ENCODE assay signal across 9 cellular contexts in genomic region chr11:75673977-75674582, GRCh38. TPM values are rescaled to one million over a fixed set of nuclear protein-coding genes. Genes with fewer than 3 reads are reported as not detected.
DNase-seq lines count a peak whose midpoint lies in the region; ATAC-seq, FAIRE-seq and TF ChIP-seq lines count a peak whose summit lies in the region.
"Had no signal": no experiment of that assay in that cellular context is flagged by ENCODE, and none has a peak within 500 bp of the region (broad histone marks: within the 10 kb centered on the region; RNA-seq: fewer than 3 reads in every experiment).

No MANE protein-coding gene starts in this region.

- H3K4me3 Mint-ChIP-seq in stimulated activated naive B cell treated with anti-CD40 and anti-IgM and Interleukin-4, amounts not matched to agents 10 μg/mL and 1 μg/mL and 100 μg/mL, for 72 hours: no peak overlapping the region

- in situ Hi-C loops in HepG2 (cut with HindIII; ENCODE audit: extremely low pct_ligation_motif_present, low pct_unique_long_range_greater_than_20kb): no loop called here

- TF ChIP-seq POLR2A in HepG2 (IDR thresholded peaks at IDR 0.05; ENCODE audit: insufficient read depth in 1 of 2, low read depth in 2 of 2, low read length in 2 of 2): no peak
- TF ChIP-seq POLR2A in right lobe of liver (IDR thresholded peaks at IDR 0.05): no peak

- peaks cover 19 to 21% of the 10 kb centered on the region in 2 donors for H3K27me3 Mint-ChIP-seq in stimulated activated naive B cell treated with anti-CD40 and anti-IgM and Interleukin-4, amounts not matched to agents 10 μg/mL and 1 μg/mL and 100 μg/mL, for 72 hours

- ATAC-seq in HepG2 (no peak; the same call in 2 of the 3 replicates), right lobe of liver (no peak), GM21515 (IDR thresholded peaks at IDR 0.05; ENCODE audit: unreplicated experiment) (no peak), left colon (no peak)
- ATAC-seq in stimulated activated naive B cell treated with anti-CD40 and anti-IgM and Interleukin-4, amounts not matched to agents 10 μg/mL and 1 μg/mL and 100 μg/mL, for 72 hours (replicated peaks): peak; percentile 96 to 98

- no TSS peak for BruUV-seq in HepG2 (replicated peaks; lab: Mats Ljungman, UMichigan)

- peaks cover 0 to 4% of the 10 kb centered on the region in 2 donors for H3K36me3 Mint-ChIP-seq in stimulated activated naive B cell treated with anti-CD40 and anti-IgM and Interleukin-4, amounts not matched to agents 10 μg/mL and 1 μg/mL and 100 μg/mL, for 72 hours

- intact Hi-C loops in HepG2 (cut with micrococcal nuclease; ENCODE audit: unreplicated experiment): no loop called here
- intact Hi-C loops in right lobe of liver (cut with DNase I): no loop called here
- intact Hi-C loops in left colon (cut with DNase I, micrococcal nuclease): no loop called here

- TF ChIP-seq CTCF in HepG2 (CRISPR knock-in tag; IDR thresholded peaks at IDR 0.05): no peak
- no peak for TF ChIP-seq CTCF in right lobe of liver (IDR thresholded peaks at IDR 0.05)

- H3K4me3 ChIP-seq in HepG2 (replicated peaks in 1 of 3; ENCODE audit: insufficient read depth in 1 of 3, low read depth in 2 of 3, low read length in 3 of 3): no peak overlapping the region
- no peak overlapping the region for H3K4me3 ChIP-seq in right lobe of liver

- peaks cover 5% of the 10 kb centered on the region in 2 donors for H3K4me1 Mint-ChIP-seq in stimulated activated naive B cell treated with anti-CD40 and anti-IgM and Interleukin-4, amounts not matched to agents 10 μg/mL and 1 μg/mL and 100 μg/mL, for 72 hours

- H3K36me3 ChIP-seq in HepG2 (replicated peaks in 1 of 2; ENCODE audit: control insufficient read depth in 1 of 2, insufficient read depth in 2 of 2, low read length in 2 of 2) (no peaks in the 10 kb centered on the region), right lobe of liver (no peaks in the 10 kb centered on the region)

- no peak for FAIRE-seq in HepG2 (lab: Jason Lieb, UNC)

- no peak overlapping the region for H3K27ac Mint-ChIP-seq in stimulated activated naive B cell treated with anti-CD40 and anti-IgM and Interleukin-4, amounts not matched to agents 10 μg/mL and 1 μg/mL and 100 μg/mL, for 72 hours

- H4K20me1 ChIP-seq in HepG2 (ENCODE audit: insufficient read depth, low read length): no peaks in the 10 kb centered on the region

- H3K9me3 ChIP-seq in HepG2 (ENCODE audit: low read length) (no peaks in the 10 kb centered on the region), right lobe of liver (no peaks in the 10 kb centered on the region)

- H2AFZ ChIP-seq in HepG2 (ENCODE audit: low read length): no peak overlapping the region

- H3K9ac ChIP-seq in HepG2 (ENCODE audit: insufficient read depth, low read depth, low read length): no peak overlapping the region

- POLR2A ChIA-PET in HepG2 (lab: Yijun Ruan, JAX): no interaction called here

- H3K27me3 ChIP-seq in HepG2 (ENCODE audit: control insufficient read depth in 1 of 2, insufficient read depth in 2 of 2, low read length in 2 of 2) (peaks cover 2 to 22% of the 10 kb centered on the region in 2 experiments; a peak in 4 of 5 replicates), right lobe of liver (peaks cover 0 to 4% of the 10 kb centered on the region in 2 donors)

- CTCF ChIA-PET in HepG2 (lab: Yijun Ruan, JAX; ENCODE audit: low intra/inter-chr PET ratio, low total read pairs): no interaction called here

- TF ChIP-seq EP300 in HepG2 (IDR thresholded peaks at IDR 0.05; ENCODE audit: low read depth in 2 of 2, low read length in 2 of 2) (no peak), HepG2 (CRISPR knock-in tag; IDR thresholded peaks at IDR 0.05; ENCODE audit: borderline replicate concordance) (no peak)

- H3K4me2 ChIP-seq in HepG2 (ENCODE audit: low read depth, low read length): no peak overlapping the region

- H3K79me2 ChIP-seq in HepG2 (ENCODE audit: insufficient read depth, low read length): no peaks in the 10 kb centered on the region

- 58% methylated on average over 3 of the region's 4 CpGs for WGBS in HepG2 (ENCODE audit: low lambda C conversion rate)
- 82% methylated on average over 4 of the region's 4 CpGs for WGBS in right lobe of liver (ENCODE audit: insufficient coverage, low coverage, low lambda C conversion rate, missing lambda C conversion rate)

- H3K27ac ChIP-seq in HepG2 (ENCODE audit: extremely low read length, insufficient read depth, low read length) (no peak overlapping the region), right lobe of liver (no peak overlapping the region)

- no peak for TF ChIP-seq RAD21 in HepG2 (CRISPR knock-in tag; IDR thresholded peaks at IDR 0.05)

- H3K9me3 Mint-ChIP-seq in stimulated activated naive B cell treated with anti-CD40 and anti-IgM and Interleukin-4, amounts not matched to agents 10 μg/mL and 1 μg/mL and 100 μg/mL, for 72 hours: peaks cover 0 to 2% of the 10 kb centered on the region in 2 donors

- H3K4me1 ChIP-seq in HepG2 (ENCODE audit: insufficient read depth, low read length) (no peaks in the 10 kb centered on the region), right lobe of liver (no peaks in the 10 kb centered on the region)

- DNase-seq in HepG2 (ENCODE audit: low spot score) (peak; percentile 15), right lobe of liver (no peak), RPMI7951 (ENCODE audit: low read depth) (peak; percentile 83), cerebellar cortex (ENCODE audit: low spot score) (peak; percentile 8), NCI-H2029 treated with DMSO at 0.1 percent for 48 hours (lab: John Stamatoyannopoulos, UW) (no peak), left colon (no peak)
- peak; percentile 42 for DNase-seq in stimulated activated naive B cell treated with anti-CD40 and anti-IgM and Interleukin-4, amounts not matched to agents 10 μg/mL and 1 μg/mL and 100 μg/mL, for 72 hours

RNA-seq across cellular contexts. Expression of gene MAP6, which starts 5.2 kb away (rescaled TPM):
- total RNA-seq in HepG2 (2016; rRNA removed; fragmentation: Illumina TruSeq; extraction: Trizol) (0.04 TPM in 1 of 2 replicates, not detected in the other), right lobe of liver (under 1 TPM; 0.26 to 0.86 (median 0.58) TPM), left colon (1 to 10 TPM in 1 of 2 donors, under 1 TPM in 1; 0.58 to 1.7 TPM)
- not detected in 2 replicates for total RNA-seq in HepG2 (2016; cell fraction: cytosol; rRNA removed; fragmentation: Illumina TruSeq; extraction: Trizol; ENCODE audit: low read depth)
- total RNA-seq in HepG2 (2016; cell fraction: insoluble cytoplasmic fraction; rRNA removed; fragmentation: Illumina TruSeq; extraction: Trizol): not detected in 2 replicates
- not detected in 2 replicates for total RNA-seq in HepG2 (2016; cell fraction: membrane; rRNA removed; fragmentation: Illumina TruSeq; extraction: Trizol)
- total RNA-seq in HepG2 (2016; cell fraction: nucleus; rRNA removed; fragmentation: Illumina TruSeq; extraction: Trizol): not detected in 2 replicates
- polyA plus RNA-seq in HepG2 (2011; rRNA removed): 0.01 TPM in 1 of 2 replicates, not detected in the other
- polyA plus RNA-seq in HepG2 (2011; cell fraction: cytosol; rRNA removed): 0.03 TPM in 1 of 2 replicates, not detected in the other
- not detected in 2 replicates for polyA plus RNA-seq in HepG2 (2011; cell fraction: nucleus; rRNA removed)
- polyA plus RNA-seq in HepG2 (2012): not detected in 2 replicates
- polyA plus RNA-seq in HepG2 (2016; cell fraction: cytosol; fragmentation: Illumina TruSeq; extraction: Trizol; ENCODE audit: low read depth): not detected in 2 replicates
- polyA plus RNA-seq in HepG2 (2016; cell fraction: insoluble cytoplasmic fraction; fragmentation: Illumina TruSeq; extraction: Trizol; ENCODE audit: low read depth): not detected in 2 replicates
- polyA plus RNA-seq in HepG2 (2016; cell fraction: membrane; fragmentation: Illumina TruSeq; extraction: Trizol; ENCODE audit: low read depth): not detected in 2 replicates
- not detected in 2 replicates for polyA plus RNA-seq in HepG2 (2016; cell fraction: nucleus; fragmentation: Illumina TruSeq; extraction: Trizol; ENCODE audit: insufficient read depth, low read depth)
- polyA minus RNA-seq in HepG2 (2011; rRNA and poly(A)+ RNA removed; ENCODE audit: low replicate concordance): not detected in 2 replicates
- not detected in 2 replicates for polyA minus RNA-seq in HepG2 (2011; cell fraction: cytosol; rRNA and poly(A)+ RNA removed)
- not detected in 2 replicates for polyA minus RNA-seq in HepG2 (2011; cell fraction: nucleus; rRNA and poly(A)+ RNA removed)
- total RNA-seq in RPMI7951 (2014; rRNA removed; shearing (Covaris generic)): not detected in 2 replicates

RNA-seq across cellular contexts. Expression of gene MOGAT2, which starts 43.6 kb away (rescaled TPM):
- total RNA-seq in HepG2 (2016; rRNA removed; fragmentation: Illumina TruSeq; extraction: Trizol): 27.2 and 27.8 TPM in 2 replicates
- 4.8 and 5.4 TPM in 2 replicates for total RNA-seq in HepG2 (2016; cell fraction: cytosol; rRNA removed; fragmentation: Illumina TruSeq; extraction: Trizol; ENCODE audit: low read depth)
- 22.9 and 26.8 TPM in 2 replicates for total RNA-seq in HepG2 (2016; cell fraction: insoluble cytoplasmic fraction; rRNA removed; fragmentation: Illumina TruSeq; extraction: Trizol)
- total RNA-seq in HepG2 (2016; cell fraction: membrane; rRNA removed; fragmentation: Illumina TruSeq; extraction: Trizol): 15.9 and 17.2 TPM in 2 replicates
- 23.2 and 30.7 TPM in 2 replicates for total RNA-seq in HepG2 (2016; cell fraction: nucleus; rRNA removed; fragmentation: Illumina TruSeq; extraction: Trizol)
- polyA plus RNA-seq in HepG2 (2011; rRNA removed): 27.8 and 30.0 TPM in 2 replicates
- polyA plus RNA-seq in HepG2 (2011; cell fraction: cytosol; rRNA removed): 25.4 and 28.6 TPM in 2 replicates
- 30.4 and 30.7 TPM in 2 replicates for polyA plus RNA-seq in HepG2 (2011; cell fraction: nucleus; rRNA removed)
- 9.6 and 16.8 TPM in 2 replicates for polyA plus RNA-seq in HepG2 (2012)
- 3.9 and 4.1 TPM in 2 replicates for polyA plus RNA-seq in HepG2 (2016; cell fraction: cytosol; fragmentation: Illumina TruSeq; extraction: Trizol; ENCODE audit: low read depth)
- 23.3 and 25.4 TPM in 2 replicates for polyA plus RNA-seq in HepG2 (2016; cell fraction: insoluble cytoplasmic fraction; fragmentation: Illumina TruSeq; extraction: Trizol; ENCODE audit: low read depth)
- 10.3 and 11.1 TPM in 2 replicates for polyA plus RNA-seq in HepG2 (2016; cell fraction: membrane; fragmentation: Illumina TruSeq; extraction: Trizol; ENCODE audit: low read depth)
- polyA plus RNA-seq in HepG2 (2016; cell fraction: nucleus; fragmentation: Illumina TruSeq; extraction: Trizol; ENCODE audit: insufficient read depth, low read depth): 45.1 and 45.8 TPM in 2 replicates
- polyA minus RNA-seq in HepG2 (2011; rRNA and poly(A)+ RNA removed; ENCODE audit: low replicate concordance): 0.12 and 81.9 TPM in 2 replicates
- 16.4 and 16.5 TPM in 2 replicates for polyA minus RNA-seq in HepG2 (2011; cell fraction: cytosol; rRNA and poly(A)+ RNA removed)
- 29.9 and 35.7 TPM in 2 replicates for polyA minus RNA-seq in HepG2 (2011; cell fraction: nucleus; rRNA and poly(A)+ RNA removed)
- total RNA-seq in right lobe of liver: 100 to 1,000 TPM in 3 of 6 experiments, 10 to 100 TPM in 3; 24.3 to 164 (median 100) TPM
- not detected in 2 replicates for total RNA-seq in RPMI7951 (2014; rRNA removed; shearing (Covaris generic))
- total RNA-seq in left colon: 100 to 1,000 TPM; 169 to 204 TPM
- total RNA-seq: posterior vena cava had no signal

Comparison
In these comparisons a context has a peak if more than half of its experiments do, and no peak if none do; other contexts are left out.
1. DNase-seq: peak in HepG2 (single experiment), RPMI7951 (single experiment), cerebellar cortex (single experiment) and stimulated activated naive B cell treated with anti-CD40 and anti-IgM and Interleukin-4, amounts not matched to agents 10 μg/mL and 1 μg/mL and 100 μg/mL, for 72 hours (single experiment); none in right lobe of liver (0 of 3), NCI-H2029 treated with DMSO at 0.1 percent for 48 hours (single experiment) and left colon (0 of 2).
2. ATAC-seq: peak in stimulated activated naive B cell treated with anti-CD40 and anti-IgM and Interleukin-4, amounts not matched to agents 10 μg/mL and 1 μg/mL and 100 μg/mL, for 72 hours (2 of 2); none in HepG2 (single experiment), right lobe of liver (0 of 4), GM21515 (single experiment) and left colon (single experiment).